Comparison of ENCODE assay signal across 7 cellular contexts in genomic region chr18:7221424-7222155, GRCh38. TPM values are rescaled to one million over a fixed set of nuclear protein-coding genes. Genes with fewer than 3 reads are reported as not detected.
DNase-seq lines count a peak whose midpoint lies in the region; ATAC-seq and TF ChIP-seq lines count a peak whose summit lies in the region.

No MANE protein-coding gene starts in this region.

- H4K20me1 ChIP-seq in PC-9 (ENCODE audit: insufficient read depth), result no peaks in the 10 kb centered on the region

- no peak overlapping the region for H3K9ac ChIP-seq in neuronal stem cell (ENCODE audit: low read depth, low read length, poor library complexity)

- no peak overlapping the region for H4K91ac ChIP-seq in neuronal stem cell (ENCODE audit: low read depth, low read length, poor library complexity)

- H3K79me1 ChIP-seq in neuronal stem cell (ENCODE audit: low read depth, low read length), result no peaks in the 10 kb centered on the region

- TF ChIP-seq CTCF in GM10266 (IDR thresholded peaks at IDR 0.05; ENCODE audit: control insufficient read depth, insufficient read depth, low read depth, missing control alignments) (peak; percentile 75), PC-9 (conservative IDR thresholded peaks at IDR 0.05) (peak; percentile 76), epithelial cell of proximal tubule (conservative IDR thresholded peaks at IDR 0.05; ENCODE audit: low read depth, low read length) (peak; percentile 97)

- H3K79me2 ChIP-seq in PC-9 (ENCODE audit: low read depth), result no peaks in the 10 kb centered on the region

- CTCF ChIA-PET in PC-9 (lab: Charles Lee), result interaction anchor here (0.5 to 0.7 kb wide), 2 partner anchors 629 to 726 kb away, joined by 5 to 6 read pairs; no protein-coding TSS in a partner anchor

- H3K4me1 ChIP-seq in PC-9 (replicated peaks; ENCODE audit: insufficient read depth), result no peaks in the 10 kb centered on the region
- H3K4me1 ChIP-seq in neuronal stem cell (ENCODE audit: control insufficient read depth in 2 of 2, insufficient read depth in 1 of 2, low read depth in 1 of 2, low read length in 2 of 2), result peaks cover 0 to 2% of the 10 kb centered on the region in 2 donors

- H3K9me2 ChIP-seq in PC-9 (ENCODE audit: insufficient read depth), result no peaks in the 10 kb centered on the region

- H3K23ac ChIP-seq in neuronal stem cell (ENCODE audit: low read depth, low read length, poor library complexity), result no peak overlapping the region

- no peak overlapping the region for H2BK5ac ChIP-seq in neuronal stem cell (ENCODE audit: low read length)

- H2BK15ac ChIP-seq in neuronal stem cell (ENCODE audit: low read length), result no peak overlapping the region

- no peak overlapping the region for H3K4ac ChIP-seq in neuronal stem cell (ENCODE audit: low read length)

- no peak overlapping the region for H4K8ac ChIP-seq in neuronal stem cell (ENCODE audit: low read depth, low read length)

- ATAC-seq in HG03520 (IDR thresholded peaks at IDR 0.05; ENCODE audit: unreplicated experiment) (no peak), GM21737 (IDR thresholded peaks at IDR 0.05; ENCODE audit: unreplicated experiment) (no peak)

- H3F3A ChIP-seq in PC-9 (ENCODE audit: insufficient read depth, low read depth), result no peaks in the 10 kb centered on the region

- H3K27me3 ChIP-seq in PC-9 (ENCODE audit: insufficient read depth, low read depth) (peaks cover 17% of the 10 kb centered on the region; the same call in 1 of the 2 replicates), neuronal stem cell (ENCODE audit: control insufficient read depth in 3 of 3, insufficient read depth in 3 of 3, low read depth in 1 of 3, low read length in 3 of 3) (no peaks in the 10 kb centered on the region)

- DNase-seq in GM10266 (ENCODE audit: extremely low spot score), result no peak
- DNase-seq in LoVo (ENCODE audit: low spot score), result peak; percentile 44
- peak; percentile 35 to 46 for DNase-seq in PC-9
- peak; percentile 32 for DNase-seq in epithelial cell of proximal tubule (ENCODE audit: low read depth)
- DNase-seq in neuronal stem cell (ENCODE audit: low spot score), result peak; percentile 70

- POLR2A ChIA-PET in PC-9 (lab: Charles Lee; ENCODE audit: unreplicated experiment), result no interaction called here

- intact Hi-C loops in PC-9 (cut with micrococcal nuclease; ENCODE audit: unreplicated experiment), result loop anchor here (1.0 to 10.0 kb wide), 3 partner anchors 345 to 1763 kb away; partner anchors contain the start of gene PTPRM

- H3K9me3 ChIP-seq in PC-9 (ENCODE audit: insufficient read depth, low read depth), result no peaks in the 10 kb centered on the region
- no peaks in the 10 kb centered on the region for H3K9me3 ChIP-seq in neuronal stem cell (replicated peaks in 1 of 2; ENCODE audit: control insufficient read depth in 2 of 2, insufficient read depth in 1 of 2, low read depth in 1 of 2, low read length in 2 of 2)

- H3K4me3 ChIP-seq in PC-9, result no peak overlapping the region
- H3K4me3 ChIP-seq in epithelial cell of proximal tubule (ENCODE audit: low read depth, low read length), result no peak overlapping the region
- no peak overlapping the region for H3K4me3 ChIP-seq in neuronal stem cell (ENCODE audit: low read length in 2 of 2)

- no peak overlapping the region for H2AFZ ChIP-seq in PC-9
- peak overlapping the region; percentile 33 for H2AFZ ChIP-seq in neuronal stem cell (ENCODE audit: low read length)

- H2AK5ac ChIP-seq in neuronal stem cell (ENCODE audit: low read depth, low read length), result no peak overlapping the region

- no peak overlapping the region for H3K14ac ChIP-seq in neuronal stem cell (ENCODE audit: low read length)

- no peak overlapping the region for H3K27ac ChIP-seq in PC-9
- no peak overlapping the region for H3K27ac ChIP-seq in neuronal stem cell (replicated peaks; ENCODE audit: low read length)

- no peak overlapping the region for H3K18ac ChIP-seq in neuronal stem cell (ENCODE audit: low read length)

- H3K36me3 ChIP-seq in PC-9 (ENCODE audit: low read depth) (no peaks in the 10 kb centered on the region), neuronal stem cell (replicated peaks in 1 of 2; ENCODE audit: control insufficient read depth in 2 of 2, insufficient read depth in 2 of 2, low read length in 2 of 2) (no peaks in the 10 kb centered on the region)

- H2BK120ac ChIP-seq in neuronal stem cell (ENCODE audit: low read depth, low read length), result no peak overlapping the region

- no CpG with 5 or more reads among the region's 5 CpGs for WGBS in neuronal stem cell (ENCODE audit: extremely low coverage in 2 of 2, insufficient read length in 2 of 2, insufficient replicate concordance in 1 of 2), 2 donors

- no peak overlapping the region for H2BK12ac ChIP-seq in neuronal stem cell (ENCODE audit: low read length)

- no peak overlapping the region for H3K4me2 ChIP-seq in PC-9
- no peak overlapping the region for H3K4me2 ChIP-seq in neuronal stem cell (ENCODE audit: insufficient read depth, low read length, poor library complexity, severe bottlenecking)

- BruUV-seq in PC-9 (replicated peaks; lab: Mats Ljungman, UMichigan), result no TSS peak

RNA-seq across cellular contexts. Expression of gene LRRC30, which starts 9.3 kb away (rescaled TPM):
- not detected in 2 replicates for total RNA-seq in PC-9 (2021)
- not detected in 2 replicates for total RNA-seq in epithelial cell of proximal tubule
- polyA plus RNA-seq in neuronal stem cell (2013, experiment 1 of 2), result not detected
- not detected for polyA plus RNA-seq in neuronal stem cell (2013, experiment 2 of 2)
